In genomic region chr1:204102029-204102611, GRCh38 we compare ENCODE assay signal across 12 cellular contexts. TPM values are rescaled to one million over a fixed set of nuclear protein-coding genes. Genes with fewer than 3 reads are reported as not detected.
A peak's percentile ranks its signal among the peaks of the same experiment; 100 is the strongest.
DNase-seq lines count a peak whose midpoint lies in the region; ATAC-seq and TF ChIP-seq lines count a peak whose summit lies in the region.
"Had no signal": no experiment of that assay in that cellular context is flagged by ENCODE, and none has a peak within 500 bp of the region (broad histone marks: within the 10 kb centered on the region; RNA-seq: fewer than 3 reads in every experiment).

No MANE protein-coding gene starts in this region.

- H3K9me3 ChIP-seq in endodermal cell (ENCODE audit: control insufficient read depth, low read length): no peaks in the 10 kb centered on the region
- H3K9me3 ChIP-seq in suprapubic skin: no peaks in the 10 kb centered on the region

- peak overlapping the region; percentile 72 for H3K27ac Mint-ChIP-seq in endodermal cell

- DNase-seq in activated naive CD4-positive, alpha-beta T cell treated with Interleukin-2 at 50 U/mL for 16 hours: peak; percentile 6
- no peak for DNase-seq in activated naive CD4-positive, alpha-beta T cell treated with anti-CD3 and anti-CD28 coated beads, Interleukin-2, amount 50 U/mL, for 16 hours
- peak; percentile 69 for DNase-seq in RPMI8226
- DNase-seq in endodermal cell: no peak
- DNase-seq in suprapubic skin (ENCODE audit: low spot score in 2 of 2): no peak
- no peak for DNase-seq in omental fat pad (ENCODE audit: low spot score)
- DNase-seq in DMS79 (lab: John Stamatoyannopoulos, UW): no peak
- DNase-seq: NCI-H524; nephron progenitor cell; stimulated activated CD4-positive, alpha-beta T cell treated with anti-CD3 and anti-CD28 coated beads, Interleukin-4, amount 100 ng/mL, for 24 hours had no signal

- H3K9ac ChIP-seq in endodermal cell (ENCODE audit: extremely low read depth, low read length, poor library complexity, severe bottlenecking): no peak overlapping the region

- H3K9me3 Mint-ChIP-seq in endodermal cell: no peaks in the 10 kb centered on the region
- H3K9me3 Mint-ChIP-seq: nephron progenitor cell had no signal

- TF ChIP-seq EP300 in suprapubic skin (IDR thresholded peaks at IDR 0.05): no peak

- 78 to 88% methylated on average over 5 to 13 of the region's 13 CpGs for WGBS in endodermal cell (ENCODE audit: insufficient coverage in 1 of 2, insufficient read length in 1 of 2), 2 experiments
- 62% methylated on average over 12 of the region's 13 CpGs for WGBS in suprapubic skin

- H3K27me3 ChIP-seq in endodermal cell (ENCODE audit: control insufficient read depth, insufficient read depth, low read length, poor library complexity, severe bottlenecking) (no peaks in the 10 kb centered on the region), suprapubic skin (no peaks in the 10 kb centered on the region)

- peaks cover 53% of the 10 kb centered on the region for H3K4me1 Mint-ChIP-seq in endodermal cell

- H3K4me1 ChIP-seq in endodermal cell (ENCODE audit: control insufficient read depth, insufficient read depth, low read length) (peaks cover 23% of the 10 kb centered on the region), suprapubic skin (peaks cover 47% of the 10 kb centered on the region)

- ATAC-seq in omental fat pad (ENCODE audit: low FRiP score) (no peak), HG03095 (IDR thresholded peaks at IDR 0.05; ENCODE audit: unreplicated experiment) (no peak)

- H3K27me3 Mint-ChIP-seq in endodermal cell (ENCODE audit: insufficient read depth): no peaks in the 10 kb centered on the region

- TF ChIP-seq CTCF in endodermal cell (conservative IDR thresholded peaks at IDR 0.05): peak; percentile 25
- TF ChIP-seq CTCF in suprapubic skin (IDR thresholded peaks at IDR 0.05): no peak
- TF ChIP-seq CTCF in omental fat pad (IDR thresholded peaks at IDR 0.05): no peak

- no peaks in the 10 kb centered on the region for H3K36me3 Mint-ChIP-seq in endodermal cell (ENCODE audit: low read depth)

- H3K4me3 Mint-ChIP-seq in endodermal cell: no peak overlapping the region
- H3K4me3 Mint-ChIP-seq: nephron progenitor cell had no signal

- H3K4me3 ChIP-seq in endodermal cell (ENCODE audit: low read length) (no peak overlapping the region), suprapubic skin (no peak overlapping the region)
- H3K4me3 ChIP-seq: GM12878 had no signal

- no peak for TF ChIP-seq POLR2A in suprapubic skin (IDR thresholded peaks at IDR 0.05)

- H3K27ac ChIP-seq in endodermal cell (ENCODE audit: low read depth, low read length) (no peak overlapping the region), suprapubic skin (peak overlapping the region; percentile 28)

- no peaks in the 10 kb centered on the region for H3K36me3 ChIP-seq in endodermal cell (ENCODE audit: control insufficient read depth, insufficient read depth, low read length)
- no peaks in the 10 kb centered on the region for H3K36me3 ChIP-seq in suprapubic skin

RNA-seq across cellular contexts. Expression of gene SOX13, which starts 29.2 kb away (rescaled TPM):
- total RNA-seq in endodermal cell (10 to 100 TPM; 75.3 to 85.3 TPM), suprapubic skin (10 to 100 TPM; 10.1 to 20.6 (median 15.6) TPM), omental fat pad (10 to 100 TPM; 10.8 to 52.0 (median 18.7) TPM)
- polyA plus RNA-seq in endodermal cell (2013, experiment 1 of 2): 70.6 TPM
- 61.4 TPM for polyA plus RNA-seq in endodermal cell (2013, experiment 2 of 2)

RNA-seq across cellular contexts. Expression of gene ETNK2, which starts 49.7 kb away (rescaled TPM):
- total RNA-seq in endodermal cell (10 to 100 TPM; 16.7 to 24.4 TPM), suprapubic skin (10 to 100 TPM; 25.5 to 47.7 (median 36.0) TPM), omental fat pad (10 to 100 TPM; 11.8 to 16.9 (median 13.3) TPM)
- 11.9 TPM for polyA plus RNA-seq in endodermal cell (2013, experiment 1 of 2)
- 11.8 TPM for polyA plus RNA-seq in endodermal cell (2013, experiment 2 of 2)
- total RNA-seq: GM12878 had no signal

Comparison
In these comparisons a context has a peak if more than half of its experiments do, and no peak if none do; other contexts are left out.
1. DNase-seq: peak in activated naive CD4-positive, alpha-beta T cell treated with Interleukin-2 at 50 U/mL for 16 hours (single experiment) and RPMI8226 (single experiment); none in activated naive CD4-positive, alpha-beta T cell treated with anti-CD3 and anti-CD28 coated beads, Interleukin-2, amount 50 U/mL, for 16 hours (single experiment), endodermal cell (single experiment), suprapubic skin (0 of 2), omental fat pad (single experiment) and DMS79 (single experiment).